In genomic region chr1:95561244-95561840, GRCh38 we compare ENCODE assay signal across 22 cellular contexts.
"Had no signal": no experiment of that assay in that cellular context is flagged by ENCODE, and none has a peak within 500 bp of the region (broad histone marks: within the 10 kb centered on the region; RNA-seq: fewer than 3 reads in every experiment).

No MANE protein-coding gene starts in this region.

- H3K36me3 ChIP-seq: brain microvascular endothelial cell, MG63 had no signal

- H3K4me3 ChIP-seq: MG63, SK-N-MC had no signal

- DNase-seq: activated B cell treated with CpG ODN at 0.5 μM for 24 hours; activated CD4-positive, alpha-beta memory T cell treated with anti-CD3 and anti-CD28 coated beads, Interleukin-2, amount 10 ng/mL, durations not matched to agents 7 days and 5 days; activated CD4-positive, alpha-beta T cell treated with anti-CD3 and anti-CD28 coated beads for 1 hour; activated CD4-positive, alpha-beta T cell treated with anti-CD3 and anti-CD28 coated beads, Interleukin-2, amount 10 ng/mL, durations not matched to agents 7 days and 5 days; activated gamma-delta T cell; activated naive CD4-positive, alpha-beta T cell treated with anti-CD3 and anti-CD28 coated beads for 36 hours; activated T-cell treated with anti-CD3 and anti-CD28 coated beads for 4 hours; activated T-cell treated with anti-CD3 and anti-CD28 coated beads, Interleukin-2, amount 50 U/mL, for 48 hours; amygdala; brain microvascular endothelial cell; cerebellar nuclear complex; MG63; MV-4-11; NCI-H1694; NCI-H526; T-cell; T-helper 2 cell; T1000 had no signal

- H3K27me3 ChIP-seq: brain microvascular endothelial cell, MG63 had no signal

- H3K27ac ChIP-seq: brain microvascular endothelial cell, KMS-11, SK-N-MC had no signal

- ATAC-seq: activated T-helper 17 cell treated with anti-CD3 and anti-CD28 coated beads, Interleukin-2, amount 50 U/mL, for 72 hours; Right ventricle myocardium inferior; T-cell had no signal

- H3K9me3 ChIP-seq: MG63 had no signal
